15 cellular contexts compared by ENCODE assay signal in genomic region chr18:12325726-12326245, GRCh38.
"Had no signal": no experiment of that assay in that cellular context is flagged by ENCODE, and none has a peak within 500 bp of the region (broad histone marks: within the 10 kb centered on the region; RNA-seq: fewer than 3 reads in every experiment).

No MANE protein-coding gene starts in this region.

- H3K27me3 ChIP-seq: body of pancreas, foreskin keratinocyte, tibial nerve had no signal

- H3K4me3 ChIP-seq: body of pancreas, psoas muscle, tibial nerve had no signal

- H3K9me3 ChIP-seq: body of pancreas, psoas muscle, tibial nerve had no signal

- H3K27me3 Mint-ChIP-seq: central memory CD8-positive, alpha-beta T cell had no signal

- H3K9me3 Mint-ChIP-seq: activated naive CD4-positive, alpha-beta T cell treated with anti-CD3 and anti-CD28 coated beads, Interleukin-2, amount 50 U/mL, for 72 hours; activated T-cell treated with anti-CD3 and anti-CD28 coated beads, Interleukin-2, amount 50 U/mL, for 72 hours; central memory CD8-positive, alpha-beta T cell; stimulated activated effector memory CD8-positive, alpha-beta T cell treated with anti-CD3 and anti-CD28 coated beads, Interleukin-12 subunit alpha, Interleukin-12 subunit beta, amount 100 ng/mL, for 72 hours had no signal

- H3K4me3 Mint-ChIP-seq: activated T-cell treated with anti-CD3 and anti-CD28 coated beads, Interleukin-2, amount 50 U/mL, for 72 hours; central memory CD8-positive, alpha-beta T cell; stimulated activated effector memory CD8-positive, alpha-beta T cell treated with anti-CD3 and anti-CD28 coated beads, Interleukin-12 subunit alpha, Interleukin-12 subunit beta, amount 100 ng/mL, for 72 hours had no signal

- H3K27ac ChIP-seq: body of pancreas, foreskin keratinocyte, psoas muscle, tibial nerve, WERI-Rb-1 had no signal

- H3K4me1 ChIP-seq: foreskin keratinocyte had no signal

- H3K4me1 Mint-ChIP-seq: central memory CD8-positive, alpha-beta T cell had no signal

- DNase-seq: activated CD4-positive, alpha-beta T cell treated with anti-CD3 and anti-CD28 coated beads, Interleukin-2, amount 50 U/mL, for 48 hours; activated gamma-delta T cell; activated T-cell treated with anti-CD3 and anti-CD28 coated beads, Interleukin-2, amount 50 U/mL, for 72 hours; amniotic stem cell; body of pancreas; cortex of kidney; effector CD4-positive, alpha-beta T cell; foreskin keratinocyte; midbrain; psoas muscle; WERI-Rb-1 had no signal

- H3K27ac Mint-ChIP-seq: activated naive CD4-positive, alpha-beta T cell treated with anti-CD3 and anti-CD28 coated beads, Interleukin-2, amount 50 U/mL, for 72 hours; activated T-cell treated with anti-CD3 and anti-CD28 coated beads, Interleukin-2, amount 50 U/mL, for 72 hours; stimulated activated effector memory CD8-positive, alpha-beta T cell treated with anti-CD3 and anti-CD28 coated beads, Interleukin-12 subunit alpha, Interleukin-12 subunit beta, amount 100 ng/mL, for 72 hours had no signal

- ATAC-seq: activated naive CD4-positive, alpha-beta T cell treated with anti-CD3 and anti-CD28 coated beads, Interleukin-2, amount 50 U/mL, for 72 hours; activated T-cell treated with anti-CD3 and anti-CD28 coated beads, Interleukin-2, amount 50 U/mL, for 72 hours; body of pancreas; foreskin keratinocyte; psoas muscle; stimulated activated effector memory CD8-positive, alpha-beta T cell treated with anti-CD3 and anti-CD28 coated beads, Interleukin-12 subunit alpha, Interleukin-12 subunit beta, amount 100 ng/mL, for 72 hours had no signal
